ENCODE assay signal across 8 cellular contexts in genomic region chr20:2752631-2753455, GRCh38. TPM values are rescaled to one million over a fixed set of nuclear protein-coding genes. Genes with fewer than 3 reads are reported as not detected.
A peak's percentile ranks its signal among the peaks of the same experiment; 100 is the strongest.
DNase-seq lines count a peak whose midpoint lies in the region; ATAC-seq and TF ChIP-seq lines count a peak whose summit lies in the region.

No MANE protein-coding gene starts in this region.

- no peaks in the 10 kb centered on the region for H3K9me2 ChIP-seq in Karpas-422 (replicated peaks; ENCODE audit: insufficient read depth, low read length)

- H4K20me1 ChIP-seq in Karpas-422 (ENCODE audit: insufficient read depth, low read depth, low read length), result no peaks in the 10 kb centered on the region

- CTCF ChIA-PET in naive thymus-derived CD4-positive, alpha-beta T cell (lab: Charles Lee), result interaction anchor here (0.9 to 3.5 kb wide), 12 partner anchors 9 to 88 kb away, joined by 3 to 29 read pairs (median 4); partner anchors contain the start of gene IDH3B

- intact Hi-C loops in activated CD4-positive, alpha-beta T cell treated with anti-CD3 and anti-CD28 coated beads, Interleukin-2, amount 10 ng/mL, durations not matched to agents 24 days and 14 days (cut with micrococcal nuclease), result loop anchor here (1.0 to 5.0 kb wide), 3 partner anchors 65 to 249 kb away; no protein-coding TSS in a partner anchor
- intact Hi-C loops in naive thymus-derived CD4-positive, alpha-beta T cell (cut with micrococcal nuclease), result loop anchor here (1.0 to 5.0 kb wide), 6 partner anchors 10 to 120 kb away; partner anchors contain the start of genes PCED1A (in 1 of the 2), PTPRA (in 1 of the 2) and VPS16 (in 1 of the 2)

- H3K27me3 Mint-ChIP-seq in activated CD4-positive, alpha-beta T cell treated with anti-CD3 and anti-CD28 coated beads, Interleukin-2, amount 10 ng/mL, durations not matched to agents 24 days and 14 days, result peaks cover 52% of the 10 kb centered on the region
- peaks cover 77% of the 10 kb centered on the region for H3K27me3 Mint-ChIP-seq in endodermal cell (ENCODE audit: insufficient read depth)
- peaks cover 6 to 54% (median 9%) of the 10 kb centered on the region in 5 donors for H3K27me3 Mint-ChIP-seq in naive thymus-derived CD4-positive, alpha-beta T cell

- H2AFZ ChIP-seq in Karpas-422 (ENCODE audit: low read length), result peak overlapping the region; percentile 63; the same call in 1 of the 2 replicates

- TF ChIP-seq CTCF in endodermal cell (conservative IDR thresholded peaks at IDR 0.05), result peak; percentile 91

- no peaks in the 10 kb centered on the region for H3K36me3 Mint-ChIP-seq in activated CD4-positive, alpha-beta T cell treated with anti-CD3 and anti-CD28 coated beads, Interleukin-2, amount 10 ng/mL, durations not matched to agents 24 days and 14 days (ENCODE audit: low read depth)
- H3K36me3 Mint-ChIP-seq in endodermal cell (ENCODE audit: low read depth), result no peaks in the 10 kb centered on the region
- H3K36me3 Mint-ChIP-seq in naive thymus-derived CD4-positive, alpha-beta T cell, result no peaks in the 10 kb centered on the region

- POLR2A ChIA-PET in naive thymus-derived CD4-positive, alpha-beta T cell (lab: Charles Lee), result interaction anchor here (1.4 to 2.2 kb wide), 7 partner anchors 9 to 101 kb away, joined by 4 to 12 read pairs (median 6); partner anchors contain the start of genes EBF4 and NOP56

- H3K4me3 ChIP-seq in Karpas-422 (ENCODE audit: low read length) (peak overlapping the region; percentile 73), endodermal cell (ENCODE audit: low read length) (peak overlapping the region; percentile 64)
- peak overlapping the region; percentile 64 for H3K4me3 ChIP-seq in naive thymus-derived CD4-positive, alpha-beta T cell (ENCODE audit: low read length)

- H3K36me3 ChIP-seq in Karpas-422 (ENCODE audit: insufficient read depth, low read length), result no peaks in the 10 kb centered on the region
- H3K36me3 ChIP-seq in endodermal cell (ENCODE audit: control insufficient read depth, insufficient read depth, low read length), result no peaks in the 10 kb centered on the region
- no peaks in the 10 kb centered on the region for H3K36me3 ChIP-seq in naive thymus-derived CD4-positive, alpha-beta T cell (ENCODE audit: control insufficient read depth in 2 of 3, insufficient read depth in 3 of 3, low read length in 3 of 3)

- H3K27ac ChIP-seq in Karpas-422 (ENCODE audit: low read length) (no peak overlapping the region), endodermal cell (ENCODE audit: low read depth, low read length) (no peak overlapping the region)
- no peak overlapping the region for H3K27ac ChIP-seq in naive thymus-derived CD4-positive, alpha-beta T cell (ENCODE audit: low read depth, low read length)

- ATAC-seq in naive thymus-derived CD4-positive, alpha-beta T cell, result peak; percentile 48
- ATAC-seq in GM21529 (IDR thresholded peaks at IDR 0.05; ENCODE audit: unreplicated experiment), result no peak
- ATAC-seq in HG03442 (IDR thresholded peaks at IDR 0.05; ENCODE audit: unreplicated experiment), result no peak

- H3K79me2 ChIP-seq in Karpas-422 (ENCODE audit: low read length), result no peaks in the 10 kb centered on the region

- peak; percentile 82 for DNase-seq in ELF-1 (ENCODE audit: low read depth, low spot score)
- DNase-seq in Karpas-422, result peak; percentile 91
- peak; percentile 83 for DNase-seq in activated CD4-positive, alpha-beta T cell treated with anti-CD3 and anti-CD28 coated beads, Interleukin-2, amount 10 ng/mL, durations not matched to agents 24 days and 14 days
- peak; percentile 91 for DNase-seq in endodermal cell
- DNase-seq in naive thymus-derived CD4-positive, alpha-beta T cell, result peak; percentile 36 to 63 (median 53)
- no peak for DNase-seq in superior temporal gyrus (ENCODE audit: extremely low spot score)

- H3K27me3 ChIP-seq in Karpas-422 (ENCODE audit: low read length) (no peaks in the 10 kb centered on the region), endodermal cell (ENCODE audit: control insufficient read depth, insufficient read depth, low read length, poor library complexity, severe bottlenecking) (peaks cover 74% of the 10 kb centered on the region)
- H3K27me3 ChIP-seq in naive thymus-derived CD4-positive, alpha-beta T cell (ENCODE audit: control insufficient read depth in 2 of 2, insufficient read depth in 2 of 2, low read length in 2 of 2), result no peaks in the 10 kb centered on the region

- peaks cover 23% of the 10 kb centered on the region for H3K4me1 Mint-ChIP-seq in activated CD4-positive, alpha-beta T cell treated with anti-CD3 and anti-CD28 coated beads, Interleukin-2, amount 10 ng/mL, durations not matched to agents 24 days and 14 days
- H3K4me1 Mint-ChIP-seq in endodermal cell, result peaks cover 13% of the 10 kb centered on the region
- peaks cover 20 to 35% (median 27%) of the 10 kb centered on the region in 7 donors for H3K4me1 Mint-ChIP-seq in naive thymus-derived CD4-positive, alpha-beta T cell

- WGBS in endodermal cell (ENCODE audit: insufficient coverage in 1 of 2, insufficient read length in 1 of 2), 2 experiments, result 12 to 20% methylated on average over 19 to 41 of the region's 41 CpGs

- H3K4me1 ChIP-seq in Karpas-422 (ENCODE audit: low read length) (peaks cover 53% of the 10 kb centered on the region), endodermal cell (ENCODE audit: control insufficient read depth, insufficient read depth, low read length) (no peaks in the 10 kb centered on the region)
- peaks cover 12 to 18% of the 10 kb centered on the region in 2 donors for H3K4me1 ChIP-seq in naive thymus-derived CD4-positive, alpha-beta T cell (ENCODE audit: control insufficient read depth in 2 of 2, insufficient read depth in 2 of 2, low read length in 2 of 2)

- H3K4me3 Mint-ChIP-seq in activated CD4-positive, alpha-beta T cell treated with anti-CD3 and anti-CD28 coated beads, Interleukin-2, amount 10 ng/mL, durations not matched to agents 24 days and 14 days, result peak overlapping the region; percentile 79
- peak overlapping the region; percentile 56 for H3K4me3 Mint-ChIP-seq in endodermal cell
- peak overlapping the region; percentile 74 to 90 (median 86) for H3K4me3 Mint-ChIP-seq in naive thymus-derived CD4-positive, alpha-beta T cell

- no peak overlapping the region for H3K27ac Mint-ChIP-seq in activated CD4-positive, alpha-beta T cell treated with anti-CD3 and anti-CD28 coated beads, Interleukin-2, amount 10 ng/mL, durations not matched to agents 24 days and 14 days
- H3K27ac Mint-ChIP-seq in endodermal cell, result no peak overlapping the region
- peak overlapping the region in 8 of 9 donors; percentile 17 to 85 (median 56) for H3K27ac Mint-ChIP-seq in naive thymus-derived CD4-positive, alpha-beta T cell

- no peaks in the 10 kb centered on the region for H3K9me3 Mint-ChIP-seq in activated CD4-positive, alpha-beta T cell treated with anti-CD3 and anti-CD28 coated beads, Interleukin-2, amount 10 ng/mL, durations not matched to agents 24 days and 14 days
- no peaks in the 10 kb centered on the region for H3K9me3 Mint-ChIP-seq in endodermal cell
- H3K9me3 Mint-ChIP-seq in naive thymus-derived CD4-positive, alpha-beta T cell, result no peaks in the 10 kb centered on the region

- H3K9ac ChIP-seq in Karpas-422 (ENCODE audit: low read length) (peak overlapping the region; percentile 80), endodermal cell (ENCODE audit: extremely low read depth, low read length, poor library complexity, severe bottlenecking) (no peak overlapping the region)

- H3K4me2 ChIP-seq in Karpas-422 (ENCODE audit: low read depth, low read length, poor library complexity, severe bottlenecking), result peak overlapping the region; percentile 76

- no peaks in the 10 kb centered on the region for H3K9me3 ChIP-seq in Karpas-422 (ENCODE audit: low read length)
- no peaks in the 10 kb centered on the region for H3K9me3 ChIP-seq in endodermal cell (ENCODE audit: control insufficient read depth, low read length)
- no peaks in the 10 kb centered on the region for H3K9me3 ChIP-seq in naive thymus-derived CD4-positive, alpha-beta T cell (ENCODE audit: control insufficient read depth in 2 of 3, low read length in 3 of 3)

RNA-seq across cellular contexts. Expression of gene CPXM1, which starts 47.6 kb away (rescaled TPM):
- not detected in 2 replicates for total RNA-seq in Karpas-422 (2014; rRNA removed; shearing (Covaris generic); ENCODE audit: low replicate concordance)
- total RNA-seq in activated CD4-positive, alpha-beta T cell treated with anti-CD3 and anti-CD28 coated beads, Interleukin-2, amount 10 ng/mL, durations not matched to agents 24 days and 14 days, result 0.14 and 0.38 TPM in 2 replicates
- total RNA-seq in endodermal cell, result 100 to 1,000 TPM in 1 of 2 donors, 10 to 100 TPM in 1; 80.1 to 106 TPM
- 174 TPM for polyA plus RNA-seq in endodermal cell (2013, experiment 1 of 2)
- 158 TPM for polyA plus RNA-seq in endodermal cell (2013, experiment 2 of 2)
- total RNA-seq in naive thymus-derived CD4-positive, alpha-beta T cell, result 1 to 10 TPM in 2 of 5 experiments, under 1 TPM in 3; 0.19 to 1.8 (median 0.32) TPM
- polyA plus RNA-seq in naive thymus-derived CD4-positive, alpha-beta T cell, result under 1 TPM in 1 of 2 donors, not detected in 1; 0.12 TPM

Comparison
In these comparisons a context has a peak if more than half of its experiments do, and no peak if none do; other contexts are left out.
1. H3K27ac Mint-ChIP-seq: peak in naive thymus-derived CD4-positive, alpha-beta T cell (8 of 9); none in activated CD4-positive, alpha-beta T cell treated with anti-CD3 and anti-CD28 coated beads, Interleukin-2, amount 10 ng/mL, durations not matched to agents 24 days and 14 days (single experiment) and endodermal cell (single experiment).
2. RNA of gene CPXM1, which starts 47.6 kb away (total RNA-seq): 80.1 to 106 TPM in endodermal cell; 0.19 to 1.8 TPM in naive thymus-derived CD4-positive, alpha-beta T cell, 0.14 to 0.38 TPM in activated CD4-positive, alpha-beta T cell treated with anti-CD3 and anti-CD28 coated beads, Interleukin-2, amount 10 ng/mL, durations not matched to agents 24 days and 14 days and not detected in Karpas-422; every median in the first group is over 10 times any median in the second.
3. Peak in every context shown above with its lines, with median percentiles within 50 percentile points of each other: H3K4me3 ChIP-seq and H3K4me3 Mint-ChIP-seq.